In genomic region chr20:47303736-47304135, GRCh38 we compare ENCODE assay signal across 12 cellular contexts. TPM values are rescaled to one million over a fixed set of nuclear protein-coding genes. Genes with fewer than 3 reads are reported as not detected.
DNase-seq lines count a peak whose midpoint lies in the region; ATAC-seq and TF ChIP-seq lines count a peak whose summit lies in the region.
"Had no signal": no experiment of that assay in that cellular context is flagged by ENCODE, and none has a peak within 500 bp of the region (broad histone marks: within the 10 kb centered on the region; RNA-seq: fewer than 3 reads in every experiment).

No MANE protein-coding gene starts in this region.

- H3K27ac ChIP-seq in CD4-positive, alpha-beta T cell (ENCODE audit: low read depth, low read length) = no peak overlapping the region
- peak overlapping the region; percentile 18 to 81 (median 72) for H3K27ac ChIP-seq in adrenal gland
- H3K27ac ChIP-seq: KMS-11 had no signal

- H3K4me1 Mint-ChIP-seq in CD4-positive, alpha-beta T cell (ENCODE audit: low read depth) = peaks cover 39% of the 10 kb centered on the region

- no peak for DNase-seq in CD4-positive, alpha-beta T cell
- DNase-seq in adrenal gland = no peak
- DNase-seq in sciatic nerve (ENCODE audit: low spot score) = peak; percentile 10
- DNase-seq in NCI-H446 (lab: John Stamatoyannopoulos, UW) = no peak
- no peak for DNase-seq in islet precursor cell
- DNase-seq in NCI-H748 treated with DMSO at 0.1 percent for 48 hours (lab: John Stamatoyannopoulos, UW) = no peak
- DNase-seq: cortex of kidney, NCI-H2171, RPMI8226 had no signal

- H3K4me3 Mint-ChIP-seq in CD4-positive, alpha-beta T cell = no peak overlapping the region

- 16 to 27% (median 20%) methylated on average over 2 of the region's 2 CpGs for WGBS in adrenal gland, 4 donors

- H3K9me3 Mint-ChIP-seq in CD4-positive, alpha-beta T cell = no peaks in the 10 kb centered on the region

- intact Hi-C loops in CD4-positive, alpha-beta T cell (cut with DNase I, micrococcal nuclease) = no loop called here
- intact Hi-C loops in adrenal gland (cut with DNase I) (no loop called here), sciatic nerve (cut with DNase I) (no loop called here)

- ATAC-seq in CD4-positive, alpha-beta T cell (ENCODE audit: poor library complexity) = no peak
- ATAC-seq in sciatic nerve = no peak
- no peak for ATAC-seq in GM19455 (IDR thresholded peaks at IDR 0.05; ENCODE audit: unreplicated experiment)

- no peaks in the 10 kb centered on the region for H3K27me3 Mint-ChIP-seq in CD4-positive, alpha-beta T cell

- peaks cover 24 to 40% of the 10 kb centered on the region in 2 donors for H3K4me1 ChIP-seq in adrenal gland (replicated peaks in 1 of 2)
- peaks cover 4% of the 10 kb centered on the region for H3K4me1 ChIP-seq in iPS-15b (ENCODE audit: control insufficient read depth, insufficient read depth, low read length)

- peaks cover 0 to 20% of the 10 kb centered on the region in 2 donors for H3K36me3 ChIP-seq in adrenal gland (replicated peaks in 1 of 2)
- H3K36me3 ChIP-seq in iPS-15b (ENCODE audit: control insufficient read depth, insufficient read depth, low read length) = peaks cover 31% of the 10 kb centered on the region

- peaks cover 70% of the 10 kb centered on the region for H3K36me3 Mint-ChIP-seq in CD4-positive, alpha-beta T cell (ENCODE audit: low read depth)

- TF ChIP-seq POLR2A in adrenal gland (IDR thresholded peaks at IDR 0.05) = no peak

- H3K9ac ChIP-seq in iPS-15b (ENCODE audit: low read depth, low read length) = peak overlapping the region; percentile 16
- H3K9ac ChIP-seq: KMS-11 had no signal

- CTCF ChIA-PET in CD4-positive, alpha-beta T cell (lab: Charles Lee) = interaction anchor here (0.6 to 0.9 kb wide), 3 partner anchors 18 to 80 kb away, joined by 3 read pairs; no protein-coding TSS in a partner anchor

- H3K4me3 ChIP-seq in adrenal gland (no peak overlapping the region), iPS-15b (ENCODE audit: low read depth, low read length) (no peak overlapping the region)

- no peak for TF ChIP-seq CTCF in CD4-positive, alpha-beta T cell (IDR thresholded peaks at IDR 0.05)
- TF ChIP-seq CTCF in adrenal gland (IDR thresholded peaks at IDR 0.05) = no peak

- H3K9me3 ChIP-seq in CD4-positive, alpha-beta T cell (ENCODE audit: control insufficient read depth, low read length) = no peaks in the 10 kb centered on the region
- H3K9me3 ChIP-seq in adrenal gland (replicated peaks in 1 of 3) = no peaks in the 10 kb centered on the region
- no peaks in the 10 kb centered on the region for H3K9me3 ChIP-seq in iPS-15b (ENCODE audit: control insufficient read depth, insufficient read depth, low read length)

- POLR2A ChIA-PET in CD4-positive, alpha-beta T cell (lab: Charles Lee) = no interaction called here

- no peaks in the 10 kb centered on the region for H3K27me3 ChIP-seq in CD4-positive, alpha-beta T cell (ENCODE audit: control insufficient read depth, insufficient read depth, low read length)
- H3K27me3 ChIP-seq in adrenal gland (no peaks in the 10 kb centered on the region), iPS-15b (ENCODE audit: control insufficient read depth, insufficient read depth, low read length) (no peaks in the 10 kb centered on the region)

- peak overlapping the region; percentile 66 for H3K27ac Mint-ChIP-seq in CD4-positive, alpha-beta T cell

RNA-seq across cellular contexts. Expression of gene ZMYND8, which starts 52.8 kb away (rescaled TPM):
- 10 to 100 TPM; 33.0 to 34.3 TPM for total RNA-seq in CD4-positive, alpha-beta T cell
- total RNA-seq in adrenal gland (100 to 1,000 TPM in 2 of 8 donors, 10 to 100 TPM in 6; 58.4 to 116 (median 70.5) TPM), sciatic nerve (49.3 TPM)
- 10 to 100 TPM; 37.0 to 83.9 (median 64.1) TPM for polyA plus RNA-seq in adrenal gland
